ENCODE assay signal across 8 cellular contexts in the genomic region with DNA sequence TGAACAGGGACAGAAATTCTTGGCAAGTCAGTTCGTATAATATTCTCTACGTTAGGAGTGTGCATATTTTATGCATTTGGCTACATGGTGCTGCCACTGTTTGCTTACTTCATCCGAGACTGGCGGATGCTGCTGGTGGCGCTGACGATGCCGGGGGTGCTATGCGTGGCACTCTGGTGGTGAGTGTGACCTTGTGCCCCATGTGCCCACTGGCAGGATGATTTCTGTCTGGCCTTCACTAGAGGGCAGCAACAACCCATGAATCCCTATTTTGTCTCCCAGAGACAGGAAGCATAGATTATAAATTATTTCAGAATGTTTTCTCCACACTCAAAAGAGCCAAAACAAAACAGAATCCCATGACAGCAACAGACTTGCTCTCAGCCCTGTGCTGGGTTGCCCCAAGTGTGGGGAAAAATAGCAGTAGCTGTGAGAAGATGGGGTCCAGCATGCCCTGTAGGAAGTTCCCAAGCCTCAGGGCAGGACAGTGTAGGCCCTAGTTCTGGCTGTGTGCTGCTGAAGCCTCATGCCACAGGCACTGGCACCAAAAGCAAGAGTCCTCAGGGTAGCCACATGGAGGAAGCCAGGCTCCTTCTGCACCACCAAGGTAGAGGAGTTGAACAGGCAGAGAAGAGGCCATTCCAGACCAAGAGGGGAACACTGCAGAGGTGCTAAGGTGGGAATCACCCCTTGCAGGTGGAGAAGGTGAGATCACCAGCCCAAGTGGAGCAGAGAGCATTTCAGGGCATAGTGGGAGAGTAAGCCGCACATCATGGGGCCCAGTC. TPM values are rescaled to one million over a fixed set of nuclear protein-coding genes. Genes with fewer than 3 reads are reported as not detected.
DNase-seq lines count a peak whose midpoint lies in the region; ATAC-seq and TF ChIP-seq lines count a peak whose summit lies in the region.

No MANE protein-coding gene starts in this region.

- peaks cover 7% of the 10 kb centered on the region for H3K4me1 ChIP-seq in endodermal cell (ENCODE audit: control insufficient read depth, insufficient read depth, low read length)
- H3K4me1 ChIP-seq in muscle layer of duodenum (ENCODE audit: control insufficient read depth in 1 of 2, insufficient read depth in 2 of 2, low read length in 2 of 2): peaks cover 44 to 51% of the 10 kb centered on the region in 2 donors

- peak in 8 of 14 donors; percentile 23 to 63 (median 44) for DNase-seq in C1 segment of cervical spinal cord (lab: John Stamatoyannopoulos, UW)
- DNase-seq in NCI-H526 treated with DMSO at 0.1 percent for 48 hours (lab: John Stamatoyannopoulos, UW): peak; percentile 12
- DNase-seq in activated CD8-positive, alpha-beta memory T cell treated with anti-CD3 and anti-CD28 coated beads for 4 hours (ENCODE audit: low read depth in 2 of 2): peak; percentile 23 to 28
- peak; percentile 76 for DNase-seq in endodermal cell
- DNase-seq in stimulated activated naive CD4-positive, alpha-beta T cell (lab: John Stamatoyannopoulos, UW): peak; percentile 35 to 80 (median 62)
- DNase-seq in ureter (ENCODE audit: low spot score): no peak

- WGBS in endodermal cell (ENCODE audit: insufficient coverage in 1 of 2, insufficient read length in 1 of 2), 2 experiments: 83 to 100% methylated on average over 3 to 9 of the region's 9 CpGs

- H3K4me1 Mint-ChIP-seq in endodermal cell: peaks cover 13% of the 10 kb centered on the region

- H3K4me3 ChIP-seq in endodermal cell (ENCODE audit: low read length) (no peak overlapping the region), muscle layer of duodenum (ENCODE audit: low read depth in 1 of 2, low read length in 2 of 2) (no peak overlapping the region)

- peak; percentile 78 for TF ChIP-seq CTCF in endodermal cell (conservative IDR thresholded peaks at IDR 0.05)

- H3K9me3 Mint-ChIP-seq in endodermal cell: no peaks in the 10 kb centered on the region

- H3K27me3 ChIP-seq in endodermal cell (ENCODE audit: control insufficient read depth, insufficient read depth, low read length, poor library complexity, severe bottlenecking) (no peaks in the 10 kb centered on the region), muscle layer of duodenum (ENCODE audit: low read depth, low read length) (no peaks in the 10 kb centered on the region)

- H3K9ac ChIP-seq in endodermal cell (ENCODE audit: extremely low read depth, low read length, poor library complexity, severe bottlenecking): no peak overlapping the region

- no peak overlapping the region for H3K27ac ChIP-seq in endodermal cell (ENCODE audit: low read depth, low read length)
- H3K27ac ChIP-seq in muscle layer of duodenum (ENCODE audit: low read length): peak overlapping the region; percentile 67

- no peaks in the 10 kb centered on the region for H3K36me3 Mint-ChIP-seq in endodermal cell (ENCODE audit: low read depth)

- H3K27me3 Mint-ChIP-seq in endodermal cell (ENCODE audit: insufficient read depth): no peaks in the 10 kb centered on the region

- H3K9me3 ChIP-seq in endodermal cell (ENCODE audit: control insufficient read depth, low read length) (no peaks in the 10 kb centered on the region), muscle layer of duodenum (ENCODE audit: control insufficient read depth in 1 of 2, low read length in 2 of 2) (no peaks in the 10 kb centered on the region)

- no peak overlapping the region for H3K27ac Mint-ChIP-seq in endodermal cell

- H3K4me3 Mint-ChIP-seq in endodermal cell: no peak overlapping the region

- H3K36me3 ChIP-seq in endodermal cell (ENCODE audit: control insufficient read depth, insufficient read depth, low read length) (no peaks in the 10 kb centered on the region), muscle layer of duodenum (ENCODE audit: control insufficient read depth in 1 of 2, insufficient read depth in 2 of 2, low read length in 2 of 2) (peaks cover 7 to 10% of the 10 kb centered on the region in 2 donors)

- peak; percentile 48 for ATAC-seq in GM19455 (IDR thresholded peaks at IDR 0.05; ENCODE audit: unreplicated experiment)

RNA-seq across cellular contexts. Expression of a gene that starts 16.0 kb away (rescaled TPM):
- total RNA-seq in endodermal cell: 1 to 10 TPM; 4.9 to 8.2 TPM
- polyA plus RNA-seq in endodermal cell (2013, experiment 1 of 2): 2.2 TPM
- polyA plus RNA-seq in endodermal cell (2013, experiment 2 of 2): 2.2 TPM
- 23.2 TPM for total RNA-seq in ureter
